ENCODE assay signal across 8 cellular contexts in genomic region chr7:149856-150636, GRCh38. TPM values are rescaled to one million over a fixed set of nuclear protein-coding genes. Genes with fewer than 3 reads are reported as not detected.
DNase-seq lines count a peak whose midpoint lies in the region; ATAC-seq, FAIRE-seq and TF ChIP-seq lines count a peak whose summit lies in the region.

No MANE protein-coding gene starts in this region.

- peak overlapping the region; percentile 86 for H3K4me3 Mint-ChIP-seq in mesothelial cell of epicardium

- DNase-seq in GM12865 (ENCODE audit: low read depth) (peak; percentile 46), UCSD-AML1 (lab: John Stamatoyannopoulos, UW; ENCODE audit: unreplicated experiment) (peak; percentile 51), dermis blood vessel endothelial cell (peak; percentile 49), mesothelial cell of epicardium (ENCODE audit: low spot score in 2 of 2, unreplicated experiment in 2 of 2) (peak in 1 of 2 experiments; percentile 23), urothelium cell line (ENCODE audit: low spot score) (no peak), inferior parietal cortex (ENCODE audit: extremely low spot score) (no peak)
- peak; percentile 61 for DNase-seq in stimulated activated naive CD8-positive, alpha-beta T cell treated with anti-CD3 and anti-CD28 coated beads, Interleukin-15, Interleukin-2, amounts not matched to agents 100 U/mL and 50 U/mL, for 24 hours

- peak overlapping the region; percentile 78 for H3K4me3 ChIP-seq in GM12865 (ENCODE audit: low read depth, low read length)

- TF ChIP-seq CTCF in GM12865 (IDR thresholded peaks at IDR 0.05; ENCODE audit: insufficient read depth, low read depth, low read length, missing control alignments) (no peak), mesothelial cell of epicardium (IDR thresholded peaks at IDR 0.05; ENCODE audit: unreplicated experiment) (no peak)

- ATAC-seq in HG03139 (IDR thresholded peaks at IDR 0.05; ENCODE audit: unreplicated experiment): peak; percentile 17
- ATAC-seq in stimulated activated naive CD8-positive, alpha-beta T cell treated with anti-CD3 and anti-CD28 coated beads, Interleukin-15, Interleukin-2, amounts not matched to agents 100 U/mL and 50 U/mL, for 24 hours: peak; percentile 14

- no peak for FAIRE-seq in urothelium cell line (lab: Jason Lieb, UNC)

- H3K4me1 Mint-ChIP-seq in mesothelial cell of epicardium: peaks cover 21% of the 10 kb centered on the region

- peak overlapping the region; percentile 99 for H3K27ac Mint-ChIP-seq in mesothelial cell of epicardium

- no peaks in the 10 kb centered on the region for H3K9me3 Mint-ChIP-seq in mesothelial cell of epicardium

- peaks cover 6% of the 10 kb centered on the region for H3K36me3 Mint-ChIP-seq in mesothelial cell of epicardium

- peaks cover 2% of the 10 kb centered on the region for H3K27me3 Mint-ChIP-seq in mesothelial cell of epicardium (ENCODE audit: low read depth)

RNA-seq across cellular contexts. Expression of gene FAM20C, which starts 42.3 kb away (rescaled TPM):
- total RNA-seq in dermis blood vessel endothelial cell (2.7 and 4.6 TPM in 2 replicates), mesothelial cell of epicardium (16.7 to 18.3 TPM (median 17.8 TPM) in 3 replicates)

Comparison
In these comparisons a context has a peak if more than half of its experiments do, and no peak if none do; other contexts are left out.
1. DNase-seq: peak in GM12865 (single experiment), UCSD-AML1 (single experiment), dermis blood vessel endothelial cell (single experiment) and stimulated activated naive CD8-positive, alpha-beta T cell treated with anti-CD3 and anti-CD28 coated beads, Interleukin-15, Interleukin-2, amounts not matched to agents 100 U/mL and 50 U/mL, for 24 hours (single experiment); none in urothelium cell line (single experiment) and inferior parietal cortex (single experiment).